Comparison of ENCODE assay signal across 1 cellular context in genomic region chr13:100508996-100509395, GRCh38.
TF ChIP-seq lines count a peak whose summit lies in the region.

No MANE protein-coding gene starts in this region.

TF ChIP-seq in WTC11, 78 proteins besides CTCF, POLR2A, EP300 and RAD21 (continued from another document):
- TF ChIP-seq ARID4B (CRISPR knock-in tag; IDR thresholded peaks at IDR 0.05; ENCODE audit: borderline replicate concordance) (no peak), FOXP4 (CRISPR knock-in tag; IDR thresholded peaks at IDR 0.05) (no peak), MLX (CRISPR knock-in tag; IDR thresholded peaks at IDR 0.05) (no peak), ATF2 (CRISPR knock-in tag; IDR thresholded peaks at IDR 0.05; ENCODE audit: borderline replicate concordance, low read depth) (no peak), CDX4 (CRISPR knock-in tag; IDR thresholded peaks at IDR 0.05; ENCODE audit: borderline replicate concordance) (no peak), PREB (CRISPR knock-in tag; IDR thresholded peaks at IDR 0.05; ENCODE audit: borderline replicate concordance) (no peak), NR3C1 (CRISPR knock-in tag; conservative IDR thresholded peaks at IDR 0.05; ENCODE audit: low read depth) (no peak), CREB1 (CRISPR knock-in tag; IDR thresholded peaks at IDR 0.05) (no peak), HMGXB4 (CRISPR knock-in tag; IDR thresholded peaks at IDR 0.05) (no peak), ATF3 (CRISPR knock-in tag; conservative IDR thresholded peaks at IDR 0.05) (no peak)
